Comparison of ENCODE assay signal across 9 cellular contexts in genomic region chr11:32374261-32374711, GRCh38.
DNase-seq lines count a peak whose midpoint lies in the region; ATAC-seq and TF ChIP-seq lines count a peak whose summit lies in the region.
"Had no signal": no experiment of that assay in that cellular context is flagged by ENCODE, and none has a peak within 500 bp of the region (broad histone marks: within the 10 kb centered on the region; RNA-seq: fewer than 3 reads in every experiment).

No MANE protein-coding gene starts in this region.

- H3K27ac Mint-ChIP-seq in activated CD4-positive, alpha-beta T cell treated with anti-CD3 and anti-CD28 coated beads for 36 hours: no peak overlapping the region
- H3K27ac Mint-ChIP-seq in chondrocyte (ENCODE audit: unreplicated experiment): no peak overlapping the region
- H3K27ac Mint-ChIP-seq in mesothelial cell of epicardium: no peak overlapping the region

- ATAC-seq in activated CD4-positive, alpha-beta T cell treated with anti-CD3 and anti-CD28 coated beads for 36 hours: peak; percentile 57
- peak; percentile 60 for ATAC-seq in HG02852 (IDR thresholded peaks at IDR 0.05; ENCODE audit: unreplicated experiment)

- H3K36me3 ChIP-seq in OCI-LY3 (replicated peaks; ENCODE audit: low read depth, low read length): no peaks in the 10 kb centered on the region
- H3K36me3 ChIP-seq in smooth muscle cell (ENCODE audit: low read depth): no peaks in the 10 kb centered on the region
- H3K36me3 ChIP-seq: adrenal gland had no signal

- no peaks in the 10 kb centered on the region for H3K36me3 Mint-ChIP-seq in activated CD4-positive, alpha-beta T cell treated with anti-CD3 and anti-CD28 coated beads for 36 hours (ENCODE audit: low read depth)
- H3K36me3 Mint-ChIP-seq in chondrocyte (ENCODE audit: low read depth): no peaks in the 10 kb centered on the region
- H3K36me3 Mint-ChIP-seq in mesothelial cell of epicardium: peaks cover 14% of the 10 kb centered on the region

- no peaks in the 10 kb centered on the region for H3K79me2 ChIP-seq in OCI-LY3 (ENCODE audit: low read length)
- H3K79me2 ChIP-seq in smooth muscle cell (ENCODE audit: low read depth): no peaks in the 10 kb centered on the region

- no peak overlapping the region for H3K4me3 Mint-ChIP-seq in activated CD4-positive, alpha-beta T cell treated with anti-CD3 and anti-CD28 coated beads for 36 hours
- H3K4me3 Mint-ChIP-seq in chondrocyte (ENCODE audit: unreplicated experiment) (no peak overlapping the region), mesothelial cell of epicardium (no peak overlapping the region)

- H3K27ac ChIP-seq in OCI-LY3 (ENCODE audit: low read length) (no peak overlapping the region), smooth muscle cell (ENCODE audit: low read depth) (no peak overlapping the region)
- H3K27ac ChIP-seq: adrenal gland had no signal

- H3K27me3 Mint-ChIP-seq in activated CD4-positive, alpha-beta T cell treated with anti-CD3 and anti-CD28 coated beads for 36 hours: peaks cover 2% of the 10 kb centered on the region
- peaks cover 6% of the 10 kb centered on the region for H3K27me3 Mint-ChIP-seq in chondrocyte (ENCODE audit: low read depth)
- H3K27me3 Mint-ChIP-seq in mesothelial cell of epicardium (ENCODE audit: low read depth): peaks cover 5% of the 10 kb centered on the region

- H3K9me3 Mint-ChIP-seq in activated CD4-positive, alpha-beta T cell treated with anti-CD3 and anti-CD28 coated beads for 36 hours (ENCODE audit: low read depth): peaks cover 3% of the 10 kb centered on the region
- no peaks in the 10 kb centered on the region for H3K9me3 Mint-ChIP-seq in chondrocyte (ENCODE audit: low read depth)
- peaks cover 16% of the 10 kb centered on the region for H3K9me3 Mint-ChIP-seq in mesothelial cell of epicardium

- H2AFZ ChIP-seq in OCI-LY3 (ENCODE audit: low read depth, low read length) (peak overlapping the region; percentile 58), smooth muscle cell (ENCODE audit: low read depth) (no peak overlapping the region)

- H3K4me3 ChIP-seq in OCI-LY3 (ENCODE audit: low read length): no peak overlapping the region
- H3K4me3 ChIP-seq in smooth muscle cell: no peak overlapping the region
- H3K4me3 ChIP-seq: adrenal gland had no signal

- DNase-seq in activated CD4-positive, alpha-beta T cell treated with anti-CD3 and anti-CD28 coated beads for 36 hours: peak; percentile 76
- DNase-seq in activated CD4-positive, alpha-beta T cell treated with anti-CD3 and anti-CD28 coated beads for 1 hour: no peak
- DNase-seq in chondrocyte (ENCODE audit: low spot score) (no peak), smooth muscle cell (lab: John Stamatoyannopoulos, UW; ENCODE audit: unreplicated experiment) (no peak), mesothelial cell of epicardium (ENCODE audit: low spot score in 2 of 2, unreplicated experiment in 2 of 2) (no peak), SW 1271 (lab: John Stamatoyannopoulos, UW) (no peak)

- no peak overlapping the region for H3K9ac ChIP-seq in OCI-LY3 (ENCODE audit: low read length)
- no peak overlapping the region for H3K9ac ChIP-seq in smooth muscle cell (ENCODE audit: low read depth)

- no peaks in the 10 kb centered on the region for H3K4me1 Mint-ChIP-seq in activated CD4-positive, alpha-beta T cell treated with anti-CD3 and anti-CD28 coated beads for 36 hours
- H3K4me1 Mint-ChIP-seq in chondrocyte (ENCODE audit: low read depth): no peaks in the 10 kb centered on the region
- peaks cover 4% of the 10 kb centered on the region for H3K4me1 Mint-ChIP-seq in mesothelial cell of epicardium

- H3K4me1 ChIP-seq in OCI-LY3 (ENCODE audit: low read length) (no peaks in the 10 kb centered on the region), smooth muscle cell (ENCODE audit: low read depth) (no peaks in the 10 kb centered on the region)
- H3K4me1 ChIP-seq: adrenal gland had no signal

- H3K9me3 ChIP-seq in OCI-LY3 (ENCODE audit: insufficient read depth, low read length) (no peaks in the 10 kb centered on the region), smooth muscle cell (replicated peaks; ENCODE audit: low read depth) (no peaks in the 10 kb centered on the region)
- H3K9me3 ChIP-seq: adrenal gland had no signal

- no peaks in the 10 kb centered on the region for H3F3A ChIP-seq in smooth muscle cell (ENCODE audit: low read depth)

- POLR2A ChIA-PET in activated CD4-positive, alpha-beta T cell treated with anti-CD3 and anti-CD28 coated beads for 36 hours (lab: Charles Lee): interaction anchor here (0.6 kb wide), 1 partner anchor 92 kb away, joined by 18 read pairs; no protein-coding TSS in a partner anchor

- CTCF ChIA-PET in activated CD4-positive, alpha-beta T cell treated with anti-CD3 and anti-CD28 coated beads for 36 hours (lab: Charles Lee): interaction anchor here (0.6 to 0.9 kb wide), 2 partner anchors 47 to 69 kb away, joined by 3 read pairs; no protein-coding TSS in a partner anchor

- H3K4me2 ChIP-seq in OCI-LY3 (ENCODE audit: low read length): peak overlapping the region; percentile 25; the same call in 1 of the 2 replicates
- H3K4me2 ChIP-seq in smooth muscle cell: no peak overlapping the region

- H3K27me3 ChIP-seq in OCI-LY3 (ENCODE audit: low read depth, low read length) (no peaks in the 10 kb centered on the region), smooth muscle cell (ENCODE audit: low read depth) (peaks cover 44% of the 10 kb centered on the region)
- H3K27me3 ChIP-seq: adrenal gland had no signal

- intact Hi-C loops in activated CD4-positive, alpha-beta T cell treated with anti-CD3 and anti-CD28 coated beads for 36 hours (cut with DNase I, micrococcal nuclease): loop anchor here in 1 of 2 experiments (1.0 kb wide), 1 partner anchor 418 kb away; no protein-coding TSS in a partner anchor

- WGBS in smooth muscle cell (ENCODE audit: low lambda C conversion rate): 27% methylated on average over 13 of the region's 13 CpGs

- peak; percentile 70 for TF ChIP-seq CTCF in OCI-LY3 (IDR thresholded peaks at IDR 0.05; ENCODE audit: low read depth, low read length)
- peak; percentile 62 for TF ChIP-seq CTCF in chondrocyte (IDR thresholded peaks at IDR 0.05)
- TF ChIP-seq CTCF in smooth muscle cell (IDR thresholded peaks at IDR 0.05; ENCODE audit: borderline replicate concordance, insufficient read depth, poor library complexity, severe bottlenecking): peak; percentile 64
- no peak for TF ChIP-seq CTCF in mesothelial cell of epicardium (IDR thresholded peaks at IDR 0.05; ENCODE audit: unreplicated experiment)

- H4K20me1 ChIP-seq in OCI-LY3 (ENCODE audit: insufficient read depth, low read length) (no peaks in the 10 kb centered on the region), smooth muscle cell (ENCODE audit: low read depth) (no peaks in the 10 kb centered on the region)
